ENCODE assay signal across 25 cellular contexts in genomic region chr12:70443274-70443673, GRCh38.
A peak's percentile ranks its signal among the peaks of the same experiment; 100 is the strongest.
DNase-seq lines count a peak whose midpoint lies in the region; ATAC-seq, FAIRE-seq and TF ChIP-seq lines count a peak whose summit lies in the region.
"Had no signal": no experiment of that assay in that cellular context is flagged by ENCODE, and none has a peak within 500 bp of the region (broad histone marks: within the 10 kb centered on the region; RNA-seq: fewer than 3 reads in every experiment).

No MANE protein-coding gene starts in this region.

- H2AFZ ChIP-seq in astrocyte (ENCODE audit: low read depth, low read length) (no peak overlapping the region), smooth muscle cell (ENCODE audit: low read depth) (no peak overlapping the region)

- H3K4me3 ChIP-seq in LNCaP clone FGC (ENCODE audit: low read depth, low read length) (no peak overlapping the region), astrocyte (ENCODE audit: insufficient read depth, low read depth, low read length) (no peak overlapping the region), smooth muscle cell (no peak overlapping the region)
- H3K4me3 ChIP-seq: lung, skin epidermis, testis, vagina had no signal

- H3K9ac ChIP-seq in astrocyte (ENCODE audit: low read length): no peak overlapping the region
- H3K9ac ChIP-seq in smooth muscle cell (ENCODE audit: low read depth): no peak overlapping the region

- TF ChIP-seq CTCF in LNCaP clone FGC (IDR thresholded peaks at IDR 0.05; ENCODE audit: control insufficient read depth, extremely low read depth, insufficient read depth): no peak
- no peak for TF ChIP-seq CTCF in astrocyte (IDR thresholded peaks at IDR 0.05; ENCODE audit: insufficient read depth, low read depth, low read length)
- no peak for TF ChIP-seq CTCF in smooth muscle cell (IDR thresholded peaks at IDR 0.05; ENCODE audit: borderline replicate concordance, insufficient read depth, poor library complexity, severe bottlenecking)

- H3K36me3 ChIP-seq in astrocyte (ENCODE audit: insufficient read depth, low read length) (no peaks in the 10 kb centered on the region), smooth muscle cell (ENCODE audit: low read depth) (no peaks in the 10 kb centered on the region)
- H3K36me3 ChIP-seq: vagina had no signal

- DNase-seq in ELR (ENCODE audit: low read depth): peak; percentile 40
- DNase-seq in LNCaP clone FGC (ENCODE audit: low read depth): peak; percentile 8
- DNase-seq in astrocyte (ENCODE audit: low read depth): peak; percentile 47
- peak; percentile 53 for DNase-seq in kidney tubule cell (ENCODE audit: low spot score)
- no peak for DNase-seq in smooth muscle cell (lab: John Stamatoyannopoulos, UW; ENCODE audit: unreplicated experiment)
- DNase-seq in GM12892 (ENCODE audit: insufficient read length): no peak
- no peak for DNase-seq in NCI-H2171 (lab: John Stamatoyannopoulos, UW)
- DNase-seq: activated CD8-positive, alpha-beta T cell treated with anti-CD3 and anti-CD28 coated beads, Interleukin-2, amount 10 ng/mL, durations not matched to agents 7 days and 5 days; activated naive CD4-positive, alpha-beta T cell; CD4-positive, CD25-positive, alpha-beta regulatory T cell; central memory CD4-positive, alpha-beta T cell; hypothalamus; NCI-H1436; NCI-H526 treated with DMSO at 0.1 percent for 48 hours; Right ventricle myocardium superior; testis had no signal

- no peaks in the 10 kb centered on the region for H3K4me1 ChIP-seq in astrocyte (ENCODE audit: insufficient read depth, low read length)
- H3K4me1 ChIP-seq in smooth muscle cell (ENCODE audit: low read depth): no peaks in the 10 kb centered on the region
- H3K4me1 ChIP-seq: vagina had no signal

- H3K4me2 ChIP-seq in astrocyte (ENCODE audit: low read length) (no peak overlapping the region), smooth muscle cell (no peak overlapping the region)

- H4K20me1 ChIP-seq in astrocyte (ENCODE audit: insufficient read depth, low read length) (no peaks in the 10 kb centered on the region), smooth muscle cell (ENCODE audit: low read depth) (no peaks in the 10 kb centered on the region)

- no peaks in the 10 kb centered on the region for H3K27me3 Mint-ChIP-seq in astrocyte (ENCODE audit: low read depth, unreplicated experiment)
- H3K27me3 Mint-ChIP-seq: progenitor cell of endocrine pancreas; stimulated activated memory B cell treated with anti-CD40 and anti-IgM and Interleukin-4, amounts not matched to agents 10 μg/mL and 1 μg/mL and 100 μg/mL, for 72 hours had no signal

- H3F3A ChIP-seq in smooth muscle cell (ENCODE audit: low read depth): no peaks in the 10 kb centered on the region

- H3K27me3 ChIP-seq in astrocyte (ENCODE audit: insufficient read depth, low read length): no peaks in the 10 kb centered on the region
- H3K27me3 ChIP-seq in smooth muscle cell (ENCODE audit: low read depth): no peaks in the 10 kb centered on the region
- H3K27me3 ChIP-seq: testis, vagina had no signal

- FAIRE-seq in astrocyte (lab: Jason Lieb, UNC) (no peak), GM12892 (lab: Jason Lieb, UNC) (no peak)
- FAIRE-seq: frontal cortex, G401.6, keratinocyte had no signal

- no peak overlapping the region for H3K27ac Mint-ChIP-seq in astrocyte (ENCODE audit: unreplicated experiment)
- H3K27ac Mint-ChIP-seq: activated CD8-positive, alpha-beta T cell treated with anti-CD3 and anti-CD28 coated beads, Interleukin-2, amount 10 ng/mL, durations not matched to agents 7 days and 5 days; CD4-positive, CD25-positive, alpha-beta regulatory T cell; progenitor cell of endocrine pancreas; stimulated activated memory B cell treated with anti-CD40 and anti-IgM and Interleukin-4, amounts not matched to agents 10 μg/mL and 1 μg/mL and 100 μg/mL, for 72 hours had no signal

- no peak overlapping the region for H3K4me3 Mint-ChIP-seq in astrocyte (ENCODE audit: unreplicated experiment)
- H3K4me3 Mint-ChIP-seq: activated CD8-positive, alpha-beta T cell treated with anti-CD3 and anti-CD28 coated beads, Interleukin-2, amount 10 ng/mL, durations not matched to agents 7 days and 5 days; CD4-positive, CD25-positive, alpha-beta regulatory T cell; stimulated activated memory B cell treated with anti-CD40 and anti-IgM and Interleukin-4, amounts not matched to agents 10 μg/mL and 1 μg/mL and 100 μg/mL, for 72 hours had no signal

- ATAC-seq in HG02981 (IDR thresholded peaks at IDR 0.05; ENCODE audit: unreplicated experiment): no peak
- ATAC-seq: activated CD8-positive, alpha-beta T cell treated with anti-CD3 and anti-CD28 coated beads, Interleukin-2, amount 10 ng/mL, durations not matched to agents 7 days and 5 days; stimulated activated memory B cell treated with anti-CD40 and anti-IgM and Interleukin-4, amounts not matched to agents 10 μg/mL and 1 μg/mL and 100 μg/mL, for 72 hours had no signal

- H3K9me3 Mint-ChIP-seq in astrocyte (ENCODE audit: unreplicated experiment): peaks cover 1% of the 10 kb centered on the region
- H3K9me3 Mint-ChIP-seq: stimulated activated memory B cell treated with anti-CD40 and anti-IgM and Interleukin-4, amounts not matched to agents 10 μg/mL and 1 μg/mL and 100 μg/mL, for 72 hours had no signal

- H3K9me3 ChIP-seq in astrocyte (ENCODE audit: insufficient read depth, low read depth, low read length): no peaks in the 10 kb centered on the region
- H3K9me3 ChIP-seq in smooth muscle cell (replicated peaks; ENCODE audit: low read depth): no peaks in the 10 kb centered on the region
- H3K9me3 ChIP-seq: testis, vagina had no signal

- H3K36me3 Mint-ChIP-seq in astrocyte (ENCODE audit: low read depth, unreplicated experiment): no peaks in the 10 kb centered on the region
- H3K36me3 Mint-ChIP-seq: CD4-positive, CD25-positive, alpha-beta regulatory T cell; stimulated activated memory B cell treated with anti-CD40 and anti-IgM and Interleukin-4, amounts not matched to agents 10 μg/mL and 1 μg/mL and 100 μg/mL, for 72 hours had no signal

- H3K79me2 ChIP-seq in astrocyte (ENCODE audit: insufficient read depth, low read length) (no peaks in the 10 kb centered on the region), smooth muscle cell (ENCODE audit: low read depth) (no peaks in the 10 kb centered on the region)

- TF ChIP-seq POLR2A in GM12892 (IDR thresholded peaks at IDR 0.05; ENCODE audit: low read depth, low read length): no peak

- H3K27ac ChIP-seq in astrocyte (ENCODE audit: low read depth, low read length): no peak overlapping the region
- H3K27ac ChIP-seq in smooth muscle cell (ENCODE audit: low read depth): no peak overlapping the region
- H3K27ac ChIP-seq: skin epidermis, testis, vagina had no signal

- H3K4me1 Mint-ChIP-seq in astrocyte (ENCODE audit: low read depth, unreplicated experiment): peaks cover 13% of the 10 kb centered on the region
- H3K4me1 Mint-ChIP-seq: CD4-positive, CD25-positive, alpha-beta regulatory T cell; stimulated activated memory B cell treated with anti-CD40 and anti-IgM and Interleukin-4, amounts not matched to agents 10 μg/mL and 1 μg/mL and 100 μg/mL, for 72 hours had no signal

Comparison
In these comparisons a context has a peak if more than half of its experiments do, and no peak if none do; other contexts are left out.
1. DNase-seq: peak in ELR (single experiment), LNCaP clone FGC (single experiment), astrocyte (single experiment) and kidney tubule cell (single experiment); none in smooth muscle cell (single experiment), GM12892 (single experiment) and NCI-H2171 (single experiment).